In genomic region chr10:8543361-8544056, GRCh38 we compare ENCODE assay signal across 16 cellular contexts.
DNase-seq lines count a peak whose midpoint lies in the region; ATAC-seq, FAIRE-seq and TF ChIP-seq lines count a peak whose summit lies in the region.
"Had no signal": no experiment of that assay in that cellular context is flagged by ENCODE, and none has a peak within 500 bp of the region (broad histone marks: within the 10 kb centered on the region; RNA-seq: fewer than 3 reads in every experiment).

No MANE protein-coding gene starts in this region.

- WGBS in smooth muscle cell (ENCODE audit: low lambda C conversion rate) = 75% methylated on average over 3 of the region's 3 CpGs

- peak overlapping the region; percentile 31 for H3K27ac ChIP-seq in smooth muscle cell (ENCODE audit: low read depth)
- H3K27ac ChIP-seq: ascending aorta, upper lobe of left lung, VCaP had no signal

- no peaks in the 10 kb centered on the region for H3K79me2 ChIP-seq in smooth muscle cell (ENCODE audit: low read depth)

- no peak overlapping the region for H3K9ac ChIP-seq in smooth muscle cell (ENCODE audit: low read depth)

- no peak overlapping the region for H2AFZ ChIP-seq in smooth muscle cell (ENCODE audit: low read depth)

- H3F3A ChIP-seq in smooth muscle cell (ENCODE audit: low read depth) = no peaks in the 10 kb centered on the region

- H3K27me3 ChIP-seq in smooth muscle cell (ENCODE audit: low read depth) = no peaks in the 10 kb centered on the region
- H3K27me3 ChIP-seq: ascending aorta, upper lobe of left lung had no signal

- no peak for TF ChIP-seq CTCF in epithelial cell of esophagus (IDR thresholded peaks at IDR 0.05; ENCODE audit: insufficient read depth, low read depth, low read length, missing control alignments)
- TF ChIP-seq CTCF in smooth muscle cell (IDR thresholded peaks at IDR 0.05; ENCODE audit: borderline replicate concordance, insufficient read depth, poor library complexity, severe bottlenecking) = no peak
- no peak for TF ChIP-seq CTCF in D721Med (IDR thresholded peaks at IDR 0.05; ENCODE audit: insufficient read depth, missing control alignments)

- no peaks in the 10 kb centered on the region for H3K36me3 ChIP-seq in smooth muscle cell (ENCODE audit: low read depth)
- H3K36me3 ChIP-seq: ascending aorta, upper lobe of left lung had no signal

- peak; percentile 36 for DNase-seq in Caki2 (ENCODE audit: low read depth)
- DNase-seq in MV-4-11 (lab: John Stamatoyannopoulos, UW) = peak; percentile 71
- DNase-seq in epithelial cell of esophagus (ENCODE audit: low read depth) = peak; percentile 46
- no peak for DNase-seq in smooth muscle cell (lab: John Stamatoyannopoulos, UW; ENCODE audit: unreplicated experiment)
- no peak for DNase-seq in D721Med (ENCODE audit: insufficient read length, low spot score)
- no peak for DNase-seq in RCC 7860 (ENCODE audit: low spot score)
- no peak for DNase-seq in A172 (ENCODE audit: low spot score)
- DNase-seq: activated gamma-delta T cell; NCI-H1930; NCI-H510A; stimulated activated CD4-positive, alpha-beta T cell treated with anti-CD3 and anti-CD28 coated beads, Interleukin-4, amount 100 ng/mL, for 24 hours had no signal

- no peak for ATAC-seq in GM21526 (IDR thresholded peaks at IDR 0.05; ENCODE audit: low FRiP score, unreplicated experiment)

- in situ Hi-C loops in Caki2 (cut with HindIII; ENCODE audit: low pct_unique_long_range_greater_than_20kb, low sequenced_read_pairs) = no loop called here

- H4K20me1 ChIP-seq in smooth muscle cell (ENCODE audit: low read depth) = no peaks in the 10 kb centered on the region

- no peak overlapping the region for H3K4me2 ChIP-seq in smooth muscle cell

- no peaks in the 10 kb centered on the region for H3K4me1 ChIP-seq in smooth muscle cell (ENCODE audit: low read depth)
- H3K4me1 ChIP-seq: ascending aorta had no signal

- no peaks in the 10 kb centered on the region for H3K9me3 ChIP-seq in smooth muscle cell (replicated peaks; ENCODE audit: low read depth)
- H3K9me3 ChIP-seq: ascending aorta, upper lobe of left lung had no signal

- FAIRE-seq in D721Med (lab: Jason Lieb, UNC) (no peak), RCC 7860 (lab: Jason Lieb, UNC) (no peak)
- FAIRE-seq: islet of Langerhans had no signal

- H3K4me3 ChIP-seq in epithelial cell of esophagus (ENCODE audit: low read length) (no peak overlapping the region), smooth muscle cell (no peak overlapping the region)
- H3K4me3 ChIP-seq: ascending aorta, upper lobe of left lung had no signal

Comparison
In these comparisons a context has a peak if more than half of its experiments do, and no peak if none do; other contexts are left out.
1. DNase-seq: peak in Caki2 (single experiment), MV-4-11 (single experiment) and epithelial cell of esophagus (single experiment); none in smooth muscle cell (single experiment), D721Med (single experiment), RCC 7860 (single experiment) and A172 (single experiment).